ENCODE assay signal across 36 cellular contexts in genomic region chr6:129565331-129565730, GRCh38.
"Had no signal": no experiment of that assay in that cellular context is flagged by ENCODE, and none has a peak within 500 bp of the region (broad histone marks: within the 10 kb centered on the region; RNA-seq: fewer than 3 reads in every experiment).

No MANE protein-coding gene starts in this region.

- H3K36me3 ChIP-seq: brain microvascular endothelial cell, MG63, Peyer's patch, WERI-Rb-1 had no signal

- H3K27ac Mint-ChIP-seq: activated CD4-positive, alpha-beta T cell treated with anti-CD3 and anti-CD28 coated beads, Interleukin-2, amount 10 ng/mL, durations not matched to agents 24 days and 14 days; activated CD8-positive, alpha-beta T cell treated with anti-CD3 and anti-CD28 coated beads for 36 hours; activated naive CD8-positive, alpha-beta T cell treated with anti-CD3 and anti-CD28 coated beads for 36 hours; activated T-cell treated with anti-CD3 and anti-CD28 coated beads, Interleukin-2, amount 50 U/mL, for 72 hours; activated T-helper 17 cell treated with anti-CD3 and anti-CD28 coated beads, Interleukin-2, amount 50 U/mL, for 72 hours; T-cell; T-helper 17 cell had no signal

- H3K27me3 Mint-ChIP-seq: activated T-helper 17 cell treated with anti-CD3 and anti-CD28 coated beads, Interleukin-2, amount 50 U/mL, for 72 hours had no signal

- H3K4me3 ChIP-seq: MG63, Peyer's patch had no signal

- H3K9me3 ChIP-seq: MG63, Peyer's patch had no signal

- H3K27ac ChIP-seq: brain microvascular endothelial cell, Peyer's patch, WERI-Rb-1 had no signal

- H3K27me3 ChIP-seq: brain microvascular endothelial cell, MG63, Peyer's patch had no signal

- H3K4me1 Mint-ChIP-seq: activated CD4-positive, alpha-beta T cell treated with anti-CD3 and anti-CD28 coated beads, Interleukin-2, amount 10 ng/mL, durations not matched to agents 24 days and 14 days; activated T-helper 17 cell treated with anti-CD3 and anti-CD28 coated beads, Interleukin-2, amount 50 U/mL, for 72 hours had no signal

- H3K9me3 Mint-ChIP-seq: activated T-helper 17 cell treated with anti-CD3 and anti-CD28 coated beads, Interleukin-2, amount 50 U/mL, for 72 hours had no signal

- H3K4me1 ChIP-seq: Peyer's patch had no signal

- ATAC-seq: activated CD8-positive, alpha-beta T cell treated with anti-CD3 and anti-CD28 coated beads for 36 hours; activated T-cell treated with anti-CD3 and anti-CD28 coated beads, Interleukin-2, amount 50 U/mL, for 72 hours; activated T-helper 17 cell treated with anti-CD3 and anti-CD28 coated beads, Interleukin-2, amount 50 U/mL, for 72 hours; PC-3; Right ventricle myocardium inferior; T-helper 17 cell had no signal

- H3K4me3 Mint-ChIP-seq: activated CD4-positive, alpha-beta T cell treated with anti-CD3 and anti-CD28 coated beads, Interleukin-2, amount 10 ng/mL, durations not matched to agents 24 days and 14 days; activated CD8-positive, alpha-beta T cell treated with anti-CD3 and anti-CD28 coated beads for 36 hours; activated naive CD8-positive, alpha-beta T cell treated with anti-CD3 and anti-CD28 coated beads for 36 hours; activated T-cell treated with anti-CD3 and anti-CD28 coated beads, Interleukin-2, amount 50 U/mL, for 72 hours; activated T-helper 17 cell treated with anti-CD3 and anti-CD28 coated beads, Interleukin-2, amount 50 U/mL, for 72 hours; T-cell; T-helper 17 cell had no signal

- DNase-seq: activated CD4-positive, alpha-beta T cell treated with anti-CD3 and anti-CD28 coated beads, Interleukin-2, amount 10 ng/mL, durations not matched to agents 24 days and 14 days; activated CD4-positive, alpha-beta T cell treated with anti-CD3 and anti-CD28 coated beads, Interleukin-2, amount 50 U/mL, for 4 hours; activated CD8-positive, alpha-beta T cell treated with anti-CD3 and anti-CD28 coated beads for 36 hours; activated effector memory CD4-positive, alpha-beta T cell treated with anti-CD3 and anti-CD28 coated beads, Interleukin-2, amount 50 U/mL, for 16 hours; activated naive CD4-positive, alpha-beta T cell; activated naive CD4-positive, alpha-beta T cell treated with anti-CD3 and anti-CD28 coated beads, Interleukin-2, amount 50 U/mL, for 16 hours; activated naive CD8-positive, alpha-beta T cell treated with anti-CD3 and anti-CD28 coated beads for 36 hours; activated T-cell treated with anti-CD3 and anti-CD28 coated beads, Interleukin-2, amount 50 U/mL, for 1 hour; activated T-cell treated with anti-CD3 and anti-CD28 coated beads, Interleukin-2, amount 50 U/mL, for 72 hours; amniotic stem cell; aorta; brain microvascular endothelial cell; central memory CD4-positive, alpha-beta T cell; Kasumi-1; MG63; NCI-H1048; NCI-H1105 treated with DMSO at 0.1 percent for 48 hours; NCI-H1436; NCI-H1694; NCI-H1930; NCI-H2081 treated with DMSO at 0.1 percent for 48 hours; NCI-H226; NCI-H446 treated with DMSO at 0.1 percent for 48 hours; NCI-H524; NCI-H69; NCI-H82; PC-3; Peyer's patch; RPMI8226; SIG-M5; T-cell; T-helper 17 cell; T-helper 9 cell; WERI-Rb-1 had no signal
